ENCODE assay signal across 7 cellular contexts in genomic region chr14:102086346-102086971, GRCh38. TPM values are rescaled to one million over a fixed set of nuclear protein-coding genes. Genes with fewer than 3 reads are reported as not detected.
DNase-seq lines count a peak whose midpoint lies in the region; ATAC-seq and TF ChIP-seq lines count a peak whose summit lies in the region.

No MANE protein-coding gene starts in this region.

- peak overlapping the region; percentile 93 for H3K4me3 Mint-ChIP-seq in neural crest cell

- H3K36me3 ChIP-seq in suprapubic skin = peaks cover 35% of the 10 kb centered on the region

- no peaks in the 10 kb centered on the region for H3K27me3 Mint-ChIP-seq in neural crest cell (ENCODE audit: low read depth)

- ATAC-seq in GM18502 (IDR thresholded peaks at IDR 0.05; ENCODE audit: poor library complexity, unreplicated experiment) = peak; percentile 24
- peak; percentile 27 for ATAC-seq in HG02678 (IDR thresholded peaks at IDR 0.05; ENCODE audit: unreplicated experiment)

- H3K9me3 ChIP-seq in suprapubic skin = no peaks in the 10 kb centered on the region

- H3K36me3 Mint-ChIP-seq in neural crest cell (ENCODE audit: low read depth) = peaks cover 41% of the 10 kb centered on the region

- H3K4me1 ChIP-seq in suprapubic skin = peaks cover 55% of the 10 kb centered on the region

- no peaks in the 10 kb centered on the region for H3K9me3 Mint-ChIP-seq in neural crest cell

- peaks cover 62% of the 10 kb centered on the region for H3K4me1 Mint-ChIP-seq in neural crest cell

- WGBS in suprapubic skin = 1% methylated on average over 12 of the region's 73 CpGs

- TF ChIP-seq CTCF in neural crest cell (conservative IDR thresholded peaks at IDR 0.05) (no peak), suprapubic skin (IDR thresholded peaks at IDR 0.05) (no peak)

- TF ChIP-seq EP300 in suprapubic skin (IDR thresholded peaks at IDR 0.05) = no peak

- TF ChIP-seq POLR2A in suprapubic skin (IDR thresholded peaks at IDR 0.05) = no peak

- DNase-seq in NCI-H69 (lab: John Stamatoyannopoulos, UW) (peak; percentile 77), fibroblast of peridontal ligament (ENCODE audit: extremely low read depth) (peak; percentile 76), neural crest cell (ENCODE audit: low read depth, low spot score) (no peak), suprapubic skin (ENCODE audit: low spot score in 2 of 2) (no peak)
- peak; percentile 35 to 56 for DNase-seq in activated T-helper 1 cell treated with anti-CD3 and anti-CD28 coated beads, Interleukin-2, amount 50 U/mL, for 16 hours (ENCODE audit: low read depth in 1 of 2, low spot score in 1 of 2)

- peak overlapping the region; percentile 99 for H3K27ac Mint-ChIP-seq in neural crest cell (ENCODE audit: unreplicated experiment)

- peak overlapping the region; percentile 100 for H3K27ac ChIP-seq in suprapubic skin

- H3K4me3 ChIP-seq in suprapubic skin = peak overlapping the region; percentile 97

- H3K27me3 ChIP-seq in suprapubic skin = no peaks in the 10 kb centered on the region

RNA-seq across cellular contexts. Expression of gene HSP90AA1, which starts 0.4 kb away (rescaled TPM):
- total RNA-seq in neural crest cell (760 and 771 TPM in 2 replicates), suprapubic skin (100 to 1,000 TPM; 240 to 651 (median 430) TPM)

RNA-seq across cellular contexts. Expression of gene WDR20, which starts 53.2 kb away (rescaled TPM):
- total RNA-seq in neural crest cell = 28.2 and 30.2 TPM in 2 replicates
- total RNA-seq in suprapubic skin = 10 to 100 TPM; 27.3 to 39.4 (median 33.0) TPM

Comparison
In these comparisons a context has a peak if more than half of its experiments do, and no peak if none do; other contexts are left out.
1. DNase-seq: peak in NCI-H69 (single experiment), activated T-helper 1 cell treated with anti-CD3 and anti-CD28 coated beads, Interleukin-2, amount 50 U/mL, for 16 hours (2 of 2) and fibroblast of peridontal ligament (single experiment); none in neural crest cell (single experiment) and suprapubic skin (0 of 2).